In genomic region chr4:10773010-10773409, GRCh38 we compare ENCODE assay signal across 22 cellular contexts.
DNase-seq lines count a peak whose midpoint lies in the region; ATAC-seq and TF ChIP-seq lines count a peak whose summit lies in the region.
"Had no signal": no experiment of that assay in that cellular context is flagged by ENCODE, and none has a peak within 500 bp of the region (broad histone marks: within the 10 kb centered on the region; RNA-seq: fewer than 3 reads in every experiment).

No MANE protein-coding gene starts in this region.

- no peak for TF ChIP-seq CTCF in astrocyte of the spinal cord (IDR thresholded peaks at IDR 0.05; ENCODE audit: low read depth, low read length)

- in situ Hi-C loops in astrocyte of the spinal cord (cut with HindIII; ENCODE audit: low sequenced_read_pairs), result no loop called here

- H3K4me3 Mint-ChIP-seq in stimulated activated memory B cell treated with anti-CD40 and anti-IgM and Interleukin-4, amounts not matched to agents 10 μg/mL and 1 μg/mL and 100 μg/mL, for 72 hours, result no peak overlapping the region
- H3K4me3 Mint-ChIP-seq: activated CD4-positive, alpha-beta T cell treated with anti-CD3 and anti-CD28 coated beads for 36 hours; activated naive CD8-positive, alpha-beta T cell treated with anti-CD3 and anti-CD28 coated beads for 36 hours; activated T-helper 17 cell treated with anti-CD3 and anti-CD28 coated beads, Interleukin-2, amount 50 U/mL, for 72 hours; brain; CD4-positive, alpha-beta memory T cell; stimulated activated naive CD8-positive, alpha-beta T cell treated with anti-CD3 and anti-CD28 coated beads, Interleukin-15, amount 100 ng/mL, for 72 hours had no signal

- H3K36me3 Mint-ChIP-seq in stimulated activated memory B cell treated with anti-CD40 and anti-IgM and Interleukin-4, amounts not matched to agents 10 μg/mL and 1 μg/mL and 100 μg/mL, for 72 hours, result no peaks in the 10 kb centered on the region
- H3K36me3 Mint-ChIP-seq: activated naive CD8-positive, alpha-beta T cell treated with anti-CD3 and anti-CD28 coated beads for 36 hours; brain; CD4-positive, alpha-beta memory T cell had no signal

- H3K27me3 Mint-ChIP-seq in stimulated activated memory B cell treated with anti-CD40 and anti-IgM and Interleukin-4, amounts not matched to agents 10 μg/mL and 1 μg/mL and 100 μg/mL, for 72 hours, result no peaks in the 10 kb centered on the region
- H3K27me3 Mint-ChIP-seq: activated CD4-positive, alpha-beta T cell treated with anti-CD3 and anti-CD28 coated beads for 36 hours; activated naive CD8-positive, alpha-beta T cell treated with anti-CD3 and anti-CD28 coated beads for 36 hours; activated T-helper 17 cell treated with anti-CD3 and anti-CD28 coated beads, Interleukin-2, amount 50 U/mL, for 72 hours; brain; CD4-positive, alpha-beta memory T cell; stimulated activated naive CD8-positive, alpha-beta T cell treated with anti-CD3 and anti-CD28 coated beads, Interleukin-15, amount 100 ng/mL, for 72 hours had no signal

- H3K4me3 ChIP-seq in astrocyte of the spinal cord (ENCODE audit: low read depth, low read length), result no peak overlapping the region
- H3K4me3 ChIP-seq: HAP-1, heart left ventricle, psoas muscle, skin epidermis had no signal

- peak overlapping the region; percentile 8 for H3K27ac Mint-ChIP-seq in stimulated activated memory B cell treated with anti-CD40 and anti-IgM and Interleukin-4, amounts not matched to agents 10 μg/mL and 1 μg/mL and 100 μg/mL, for 72 hours
- H3K27ac Mint-ChIP-seq: activated CD4-positive, alpha-beta T cell treated with anti-CD3 and anti-CD28 coated beads for 36 hours; activated naive CD8-positive, alpha-beta T cell treated with anti-CD3 and anti-CD28 coated beads for 36 hours; activated T-helper 17 cell treated with anti-CD3 and anti-CD28 coated beads, Interleukin-2, amount 50 U/mL, for 72 hours; brain; CD4-positive, alpha-beta memory T cell; stimulated activated naive CD8-positive, alpha-beta T cell treated with anti-CD3 and anti-CD28 coated beads, Interleukin-15, amount 100 ng/mL, for 72 hours had no signal

- ATAC-seq in stimulated activated memory B cell treated with anti-CD40 and anti-IgM and Interleukin-4, amounts not matched to agents 10 μg/mL and 1 μg/mL and 100 μg/mL, for 72 hours, result no peak
- ATAC-seq: activated CD4-positive, alpha-beta T cell treated with anti-CD3 and anti-CD28 coated beads for 36 hours; activated T-helper 17 cell treated with anti-CD3 and anti-CD28 coated beads, Interleukin-2, amount 50 U/mL, for 72 hours; psoas muscle; Right ventricle myocardium inferior; stimulated activated naive CD8-positive, alpha-beta T cell treated with anti-CD3 and anti-CD28 coated beads, Interleukin-15, amount 100 ng/mL, for 72 hours had no signal

- DNase-seq in NCI-H1092 treated with DMSO at 0.1 percent for 48 hours (lab: John Stamatoyannopoulos, UW) (peak; percentile 96), NCI-H2196 treated with DMSO at 0.1 percent for 48 hours (lab: John Stamatoyannopoulos, UW; ENCODE audit: unreplicated experiment) (peak; percentile 73), astrocyte of the spinal cord (ENCODE audit: low read depth, low spot score) (peak; percentile 70), ecto neural progenitor cell (ENCODE audit: low spot score) (no peak), HUDEP-2 (lab: John Stamatoyannopoulos, UW; ENCODE audit: unreplicated experiment in 76 of 76) (no peak)
- DNase-seq in activated CD4-positive, CD25-positive, alpha-beta regulatory T cell (lab: John Stamatoyannopoulos, UW), result no peak
- DNase-seq: activated CD4-positive, alpha-beta T cell treated with anti-CD3 and anti-CD28 coated beads for 36 hours; activated naive CD8-positive, alpha-beta T cell treated with anti-CD3 and anti-CD28 coated beads for 36 hours; CD4-positive, alpha-beta memory T cell; NCI-H524; OCI-M1; psoas muscle; stimulated activated CD4-positive, alpha-beta T cell treated with anti-CD3 and anti-CD28 coated beads, Interleukin-4, amount 100 ng/mL, for 1 hour; stimulated activated naive CD8-positive, alpha-beta T cell treated with anti-CD3 and anti-CD28 coated beads, Interleukin-15, amount 100 ng/mL, for 72 hours; trophoblast cell had no signal

- peaks cover 3% of the 10 kb centered on the region for H3K9me3 Mint-ChIP-seq in stimulated activated memory B cell treated with anti-CD40 and anti-IgM and Interleukin-4, amounts not matched to agents 10 μg/mL and 1 μg/mL and 100 μg/mL, for 72 hours
- H3K9me3 Mint-ChIP-seq: activated naive CD8-positive, alpha-beta T cell treated with anti-CD3 and anti-CD28 coated beads for 36 hours; activated T-helper 17 cell treated with anti-CD3 and anti-CD28 coated beads, Interleukin-2, amount 50 U/mL, for 72 hours; stimulated activated naive CD8-positive, alpha-beta T cell treated with anti-CD3 and anti-CD28 coated beads, Interleukin-15, amount 100 ng/mL, for 72 hours had no signal

- peaks cover 5% of the 10 kb centered on the region for H3K4me1 Mint-ChIP-seq in stimulated activated memory B cell treated with anti-CD40 and anti-IgM and Interleukin-4, amounts not matched to agents 10 μg/mL and 1 μg/mL and 100 μg/mL, for 72 hours
- H3K4me1 Mint-ChIP-seq: activated CD4-positive, alpha-beta T cell treated with anti-CD3 and anti-CD28 coated beads for 36 hours; activated naive CD8-positive, alpha-beta T cell treated with anti-CD3 and anti-CD28 coated beads for 36 hours; activated T-helper 17 cell treated with anti-CD3 and anti-CD28 coated beads, Interleukin-2, amount 50 U/mL, for 72 hours; brain; CD4-positive, alpha-beta memory T cell; stimulated activated naive CD8-positive, alpha-beta T cell treated with anti-CD3 and anti-CD28 coated beads, Interleukin-15, amount 100 ng/mL, for 72 hours had no signal

Comparison
In these comparisons a context has a peak if more than half of its experiments do, and no peak if none do; other contexts are left out.
1. DNase-seq: peak in NCI-H1092 treated with DMSO at 0.1 percent for 48 hours (single experiment), NCI-H2196 treated with DMSO at 0.1 percent for 48 hours (single experiment) and astrocyte of the spinal cord (single experiment); none in activated CD4-positive, CD25-positive, alpha-beta regulatory T cell (0 of 4), ecto neural progenitor cell (single experiment) and HUDEP-2 (0 of 76).